ENCODE assay signal across 9 cellular contexts in the genomic region with DNA sequence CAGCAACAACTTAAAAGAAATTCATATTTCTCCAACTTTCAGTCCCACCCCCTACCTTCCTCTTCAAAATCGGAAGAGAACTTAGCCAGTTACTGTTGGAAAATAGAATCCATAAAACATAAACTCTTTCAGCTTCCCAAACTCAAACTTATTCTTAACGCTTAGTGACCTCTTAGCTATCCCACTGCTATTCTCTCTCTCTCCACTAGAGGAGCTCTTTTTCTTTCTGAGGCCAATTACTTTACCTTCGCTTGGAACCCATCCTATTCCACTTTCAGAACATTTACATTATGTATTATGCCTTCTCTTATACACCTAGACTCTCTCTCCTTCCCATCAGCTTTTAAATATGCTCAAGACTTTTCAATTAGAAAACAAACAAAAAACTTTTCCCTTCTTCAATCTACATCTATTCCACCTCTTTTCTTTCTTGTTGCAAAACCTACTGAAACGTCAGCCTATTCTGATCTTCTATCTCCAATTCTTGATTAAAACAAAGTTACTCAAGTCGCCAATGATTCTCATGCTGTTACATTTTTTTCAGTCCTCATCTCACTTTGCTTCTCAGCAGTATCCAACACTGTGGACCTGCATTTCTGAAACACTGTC. TPM values are rescaled to one million over a fixed set of nuclear protein-coding genes. Genes with fewer than 3 reads are reported as not detected.
DNase-seq lines count a peak whose midpoint lies in the region; ATAC-seq and TF ChIP-seq lines count a peak whose summit lies in the region.
"Had no signal": no experiment of that assay in that cellular context is flagged by ENCODE, and none has a peak within 500 bp of the region (broad histone marks: within the 10 kb centered on the region; RNA-seq: fewer than 3 reads in every experiment).

No MANE protein-coding gene starts in this region.

- POLR2A ChIA-PET in WTC11 (lab: Charles Lee) = no interaction called here

- TF ChIP-seq CTCF in AG09319 (IDR thresholded peaks at IDR 0.05; ENCODE audit: low read depth, low read length) (peak; percentile 86), MM.1S (IDR thresholded peaks at IDR 0.05; ENCODE audit: low read length) (peak; percentile 99), WTC11 (IDR thresholded peaks at IDR 0.05) (peak; percentile 84)

- no peaks in the 10 kb centered on the region for H3K36me3 Mint-ChIP-seq in WTC11

- no peak overlapping the region for H3K27ac ChIP-seq in MM.1S (ENCODE audit: low read length)

- no peaks in the 10 kb centered on the region for H3K4me1 ChIP-seq in MM.1S (ENCODE audit: low read length)

- no peaks in the 10 kb centered on the region for H3K79me2 ChIP-seq in MM.1S (ENCODE audit: low read length)

- no peaks in the 10 kb centered on the region for H3K4me1 Mint-ChIP-seq in WTC11

- peak; percentile 66 for ATAC-seq in GM18909 (IDR thresholded peaks at IDR 0.05; ENCODE audit: poor library complexity, unreplicated experiment)
- peak; percentile 78; the same call in 1 of the 2 replicates for ATAC-seq in WTC11
- no peak for ATAC-seq in HG02884 (IDR thresholded peaks at IDR 0.05; ENCODE audit: unreplicated experiment)

- CTCF ChIA-PET in WTC11 (lab: Charles Lee) = interaction anchor here (0.6 to 3.3 kb wide), 51 partner anchors 9 to 856 kb away, joined by 3 to 23 read pairs (median 4); partner anchors contain the start of genes ECT2, GHSR and NCEH1

- no peak overlapping the region for H3K4me3 ChIP-seq in MM.1S (ENCODE audit: low read length)

- no peak overlapping the region for H2AFZ ChIP-seq in MM.1S (ENCODE audit: low read length)

- H3K27ac Mint-ChIP-seq in WTC11 = no peak overlapping the region
- H3K27ac Mint-ChIP-seq: stimulated activated naive CD8-positive, alpha-beta T cell treated with anti-CD3 and anti-CD28 coated beads, Interleukin-15, Interleukin-2, amounts not matched to agents 100 ng/mL and 50 ng/mL, for 24 hours had no signal

- H3K4me2 ChIP-seq in MM.1S (ENCODE audit: low read depth, low read length) = no peak overlapping the region

- no peak overlapping the region for H3K9ac ChIP-seq in MM.1S (ENCODE audit: low read length)

- H3K27me3 Mint-ChIP-seq in WTC11 (ENCODE audit: low read depth) = no peaks in the 10 kb centered on the region

- H3F3A ChIP-seq in MM.1S (ENCODE audit: insufficient read depth, low read length) = no peaks in the 10 kb centered on the region

- H3K9me2 ChIP-seq in MM.1S (replicated peaks; ENCODE audit: insufficient read depth, low read length) = no peaks in the 10 kb centered on the region

- 0 out of 2 replicates have a peak, but pooled peaks cover under 1% of the 10 kb centered on the region for H3K9me3 Mint-ChIP-seq in WTC11
- H3K9me3 Mint-ChIP-seq: stimulated activated naive CD8-positive, alpha-beta T cell treated with anti-CD3 and anti-CD28 coated beads, Interleukin-15, Interleukin-2, amounts not matched to agents 100 ng/mL and 50 ng/mL, for 24 hours had no signal

- no peaks in the 10 kb centered on the region for H3K9me3 ChIP-seq in MM.1S (replicated peaks; ENCODE audit: insufficient read depth, low read length)

- no peak overlapping the region for H3K4me3 Mint-ChIP-seq in WTC11
- H3K4me3 Mint-ChIP-seq: stimulated activated naive CD8-positive, alpha-beta T cell treated with anti-CD3 and anti-CD28 coated beads, Interleukin-15, Interleukin-2, amounts not matched to agents 100 ng/mL and 50 ng/mL, for 24 hours had no signal

- H3K36me3 ChIP-seq in MM.1S (replicated peaks; ENCODE audit: insufficient read depth, low read length) = no peaks in the 10 kb centered on the region

- no peaks in the 10 kb centered on the region for H4K20me1 ChIP-seq in MM.1S (ENCODE audit: insufficient read depth, low read length)

- no peak for DNase-seq in AG09319 (ENCODE audit: extremely low read depth, low read depth)
- peak; percentile 60 for DNase-seq in MM.1S
- no peak for DNase-seq in WTC11 (ENCODE audit: low spot score)
- DNase-seq in iris pigment epithelial cell (ENCODE audit: low read depth) = peak; percentile 22
- DNase-seq in UCSD-AML1 (lab: John Stamatoyannopoulos, UW; ENCODE audit: unreplicated experiment) = no peak
- DNase-seq in COR-L47 (lab: John Stamatoyannopoulos, UW) = no peak

- no peaks in the 10 kb centered on the region for H3K27me3 ChIP-seq in MM.1S (replicated peaks; ENCODE audit: insufficient read depth, low read length)

TF ChIP-seq in WTC11, 78 proteins besides CTCF, POLR2A, EP300 and RAD21:
- no peak for TF ChIP-seq ZBTB21 (CRISPR knock-in tag; IDR thresholded peaks at IDR 0.05; ENCODE audit: borderline replicate concordance)
- no peak for TF ChIP-seq ELF4 (CRISPR knock-in tag; IDR thresholded peaks at IDR 0.05; ENCODE audit: low read depth)
- no peak for TF ChIP-seq FOXK1 (CRISPR knock-in tag; IDR thresholded peaks at IDR 0.05)
- no peak for TF ChIP-seq AR (CRISPR knock-in tag; IDR thresholded peaks at IDR 0.05)
- TF ChIP-seq, protein P1, sequence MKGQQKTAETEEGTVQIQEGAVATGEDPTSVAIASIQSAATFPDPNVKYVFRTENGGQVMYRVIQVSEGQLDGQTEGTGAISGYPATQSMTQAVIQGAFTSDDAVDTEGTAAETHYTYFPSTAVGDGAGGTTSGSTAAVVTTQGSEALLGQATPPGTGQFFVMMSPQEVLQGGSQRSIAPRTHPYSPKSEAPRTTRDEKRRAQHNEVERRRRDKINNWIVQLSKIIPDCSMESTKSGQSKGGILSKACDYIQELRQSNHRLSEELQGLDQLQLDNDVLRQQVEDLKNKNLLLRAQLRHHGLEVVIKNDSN (CRISPR knock-in tag; IDR thresholded peaks at IDR 0.05) = no peak
- no peak for TF ChIP-seq TEAD1 (CRISPR knock-in tag; IDR thresholded peaks at IDR 0.05)
- no peak for TF ChIP-seq JAZF1 (CRISPR knock-in tag; IDR thresholded peaks at IDR 0.05)
- TF ChIP-seq KAT7 (CRISPR knock-in tag; IDR thresholded peaks at IDR 0.05; ENCODE audit: borderline replicate concordance) = no peak
- TF ChIP-seq ZNF671 (CRISPR knock-in tag; IDR thresholded peaks at IDR 0.05) = no peak
- no peak for TF ChIP-seq ZNF423 (CRISPR knock-in tag; IDR thresholded peaks at IDR 0.05)
- no peak for TF ChIP-seq ZNF121 (CRISPR knock-in tag; IDR thresholded peaks at IDR 0.05)
- TF ChIP-seq CBFB (CRISPR knock-in tag; IDR thresholded peaks at IDR 0.05; ENCODE audit: low read depth) = no peak
- no peak for TF ChIP-seq E2F5 (CRISPR knock-in tag; IDR thresholded peaks at IDR 0.05)
- TF ChIP-seq, protein P2, sequence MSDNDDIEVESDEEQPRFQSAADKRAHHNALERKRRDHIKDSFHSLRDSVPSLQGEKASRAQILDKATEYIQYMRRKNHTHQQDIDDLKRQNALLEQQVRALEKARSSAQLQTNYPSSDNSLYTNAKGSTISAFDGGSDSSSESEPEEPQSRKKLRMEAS (CRISPR knock-in tag; IDR thresholded peaks at IDR 0.05) = no peak
- TF ChIP-seq ETV6 (CRISPR knock-in tag; IDR thresholded peaks at IDR 0.05) = no peak
- no peak for TF ChIP-seq CREB1 (CRISPR knock-in tag; IDR thresholded peaks at IDR 0.05)
TF ChIP-seq in WTC11: peak in this region for 0.

RNA-seq across cellular contexts. Expression of gene GHSR, which starts 13.4 kb away (rescaled TPM):
- total RNA-seq in WTC11 (2021) = not detected in 3 replicates

Comparison
In these comparisons a context has a peak if more than half of its experiments do, and no peak if none do; other contexts are left out.
1. DNase-seq: peak in MM.1S (single experiment) and iris pigment epithelial cell (single experiment); none in AG09319 (single experiment), WTC11 (single experiment), UCSD-AML1 (single experiment) and COR-L47 (single experiment).
2. Peak in every context shown above with its lines, with median percentiles within 50 percentile points of each other: CTCF ChIP-seq.